23 cellular contexts compared by ENCODE assay signal in the genomic region with DNA sequence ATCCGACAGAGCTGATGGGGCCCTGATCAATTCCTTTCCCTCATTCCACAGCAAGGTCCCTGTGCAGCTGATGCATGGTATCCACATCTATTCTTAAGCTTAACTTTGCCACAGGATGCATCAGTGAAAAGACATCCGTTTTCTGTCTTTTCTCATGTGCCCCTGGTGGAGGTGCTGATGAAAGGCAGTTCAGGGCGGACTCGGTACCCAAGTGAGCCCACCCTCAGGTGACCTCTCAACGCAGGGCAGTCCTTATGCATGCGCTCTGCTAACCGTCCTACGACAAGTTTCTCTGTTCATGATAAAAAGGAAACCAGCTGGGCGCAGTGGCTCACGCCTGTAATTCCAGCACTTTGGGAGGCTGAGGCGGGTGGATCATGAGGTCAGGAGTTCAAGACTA.
"Had no signal": no experiment of that assay in that cellular context is flagged by ENCODE, and none has a peak within 500 bp of the region (broad histone marks: within the 10 kb centered on the region; RNA-seq: fewer than 3 reads in every experiment).

No MANE protein-coding gene starts in this region.

- H3K27me3 Mint-ChIP-seq: activated CD4-positive, alpha-beta memory T cell treated with anti-CD3 and anti-CD28 coated beads for 36 hours; activated naive CD8-positive, alpha-beta T cell treated with anti-CD3 and anti-CD28 coated beads, Interleukin-2, amount 10 ng/mL, durations not matched to agents 7 days and 5 days; memory B cell had no signal

- H3K4me1 ChIP-seq: ascending aorta, esophagus squamous epithelium, right lobe of liver, testis, transverse colon had no signal

- ATAC-seq: natural killer cell; right lobe of liver; stimulated activated naive CD8-positive, alpha-beta T cell treated with anti-CD3 and anti-CD28 coated beads, Interleukin-15, Interleukin-2, amounts not matched to agents 100 U/mL and 50 U/mL, for 24 hours had no signal

- H3K4me3 ChIP-seq: ascending aorta, cardiac muscle cell, esophagus squamous epithelium, right lobe of liver, testis, transverse colon had no signal

- H3K9me3 Mint-ChIP-seq: activated CD4-positive, alpha-beta memory T cell treated with anti-CD3 and anti-CD28 coated beads for 36 hours; activated naive CD4-positive, alpha-beta T cell treated with anti-CD3 and anti-CD28 coated beads for 36 hours; activated naive CD8-positive, alpha-beta T cell treated with anti-CD3 and anti-CD28 coated beads, Interleukin-2, amount 10 ng/mL, durations not matched to agents 7 days and 5 days; activated T-helper 1 cell treated with anti-CD3 and anti-CD28 coated beads, Interleukin-12 subunit alpha, Interleukin-12 subunit beta, Interleukin-2, Interleukin-4 antibody, amounts not matched to agents 30 ng/mL and 10 ng/mL and 1 ng/mL, durations not matched to agents 14 hours and 24 hours and 36 hours; memory B cell; natural killer cell; T-helper 2 cell treated with Interferon-gamma antibody and Interleukin-4, amounts not matched to agents 5 μg/mL and 100 μg/mL, for 36 hours had no signal

- H3K27ac ChIP-seq: ascending aorta, cardiac muscle cell, esophagus squamous epithelium, right lobe of liver, testis, transverse colon had no signal

- H3K36me3 ChIP-seq: ascending aorta, cardiac muscle cell, esophagus squamous epithelium, right lobe of liver, transverse colon had no signal

- DNase-seq: activated CD4-positive, alpha-beta memory T cell treated with anti-CD3 and anti-CD28 coated beads for 36 hours; activated CD4-positive, alpha-beta T cell treated with anti-CD3 and anti-CD28 coated beads for 48 hours; activated CD8-positive, alpha-beta memory T cell treated with anti-CD3 and anti-CD28 coated beads, Interleukin-2, amount 50 U/mL, for 4 hours; activated effector memory CD4-positive, alpha-beta T cell treated with anti-CD3 and anti-CD28 coated beads, Interleukin-2, amount 50 U/mL, for 16 hours; activated naive CD4-positive, alpha-beta T cell treated with anti-CD3 and anti-CD28 coated beads for 36 hours; activated naive CD8-positive, alpha-beta T cell treated with anti-CD3 and anti-CD28 coated beads, Interleukin-2, amount 10 ng/mL, durations not matched to agents 7 days and 5 days; activated T-cell treated with anti-CD3 and anti-CD28 coated beads, Interleukin-2, amount 50 U/mL, for 1 hour; cortex of kidney; esophagus squamous epithelium; immature natural killer cell; natural killer cell; right lobe of liver; stimulated activated CD4-positive, alpha-beta T cell treated with anti-CD3 and anti-CD28 coated beads, Interleukin-12 subunit alpha, Interleukin-12 subunit beta, amount 100 ng/mL, for 4 hours; stimulated activated CD4-positive, alpha-beta T cell treated with anti-CD3 and anti-CD28 coated beads, Interleukin-4, amount 100 ng/mL, for 1 hour; stimulated activated naive CD8-positive, alpha-beta T cell treated with anti-CD3 and anti-CD28 coated beads, Interleukin-15, Interleukin-2, amounts not matched to agents 100 U/mL and 50 U/mL, for 24 hours; testis; transverse colon had no signal

- H3K27ac Mint-ChIP-seq: activated CD4-positive, alpha-beta memory T cell treated with anti-CD3 and anti-CD28 coated beads for 36 hours; activated naive CD4-positive, alpha-beta T cell treated with anti-CD3 and anti-CD28 coated beads for 36 hours; activated naive CD8-positive, alpha-beta T cell treated with anti-CD3 and anti-CD28 coated beads, Interleukin-2, amount 10 ng/mL, durations not matched to agents 7 days and 5 days; activated T-helper 1 cell treated with anti-CD3 and anti-CD28 coated beads, Interleukin-12 subunit alpha, Interleukin-12 subunit beta, Interleukin-2, Interleukin-4 antibody, amounts not matched to agents 30 ng/mL and 10 ng/mL and 1 ng/mL, durations not matched to agents 14 hours and 24 hours and 36 hours; brain; immature natural killer cell; memory B cell; natural killer cell; T-helper 2 cell treated with Interferon-gamma antibody and Interleukin-4, amounts not matched to agents 5 μg/mL and 100 μg/mL, for 36 hours had no signal

- H3K4me3 Mint-ChIP-seq: activated CD4-positive, alpha-beta memory T cell treated with anti-CD3 and anti-CD28 coated beads for 36 hours; activated naive CD4-positive, alpha-beta T cell treated with anti-CD3 and anti-CD28 coated beads for 36 hours; activated naive CD8-positive, alpha-beta T cell treated with anti-CD3 and anti-CD28 coated beads, Interleukin-2, amount 10 ng/mL, durations not matched to agents 7 days and 5 days; activated T-helper 1 cell treated with anti-CD3 and anti-CD28 coated beads, Interleukin-12 subunit alpha, Interleukin-12 subunit beta, Interleukin-2, Interleukin-4 antibody, amounts not matched to agents 30 ng/mL and 10 ng/mL and 1 ng/mL, durations not matched to agents 14 hours and 24 hours and 36 hours; brain; immature natural killer cell; memory B cell; natural killer cell; T-helper 2 cell treated with Interferon-gamma antibody and Interleukin-4, amounts not matched to agents 5 μg/mL and 100 μg/mL, for 36 hours had no signal

- H3K27me3 ChIP-seq: ascending aorta, cardiac muscle cell, esophagus squamous epithelium, right lobe of liver, testis, transverse colon had no signal

- H3K36me3 Mint-ChIP-seq: activated naive CD8-positive, alpha-beta T cell treated with anti-CD3 and anti-CD28 coated beads, Interleukin-2, amount 10 ng/mL, durations not matched to agents 7 days and 5 days; immature natural killer cell; memory B cell; natural killer cell had no signal

- H3K4me1 Mint-ChIP-seq: activated naive CD8-positive, alpha-beta T cell treated with anti-CD3 and anti-CD28 coated beads, Interleukin-2, amount 10 ng/mL, durations not matched to agents 7 days and 5 days; immature natural killer cell; memory B cell; natural killer cell had no signal

- H3K9me3 ChIP-seq: ascending aorta, esophagus squamous epithelium, right lobe of liver, testis, transverse colon had no signal
